19 cellular contexts compared by ENCODE assay signal in the genomic region with DNA sequence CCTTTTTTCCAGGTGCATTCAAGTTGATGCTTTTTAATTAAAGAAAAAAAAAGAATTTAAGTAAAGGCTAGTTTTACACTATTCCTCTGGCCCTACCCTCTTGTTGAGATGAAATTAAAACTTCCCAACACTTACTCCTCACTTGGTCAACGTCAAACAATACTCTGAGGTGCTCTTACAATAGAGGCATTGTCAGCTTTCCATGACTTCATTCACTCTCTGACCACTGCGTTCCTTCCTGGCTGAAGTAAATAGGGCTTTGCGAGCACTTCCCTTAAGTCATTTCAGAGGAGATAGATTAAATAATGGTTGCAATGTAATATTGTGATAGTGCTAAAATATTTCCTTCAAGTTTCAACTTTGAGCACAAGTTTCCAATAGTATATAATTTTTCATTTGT.
"Had no signal": no experiment of that assay in that cellular context is flagged by ENCODE, and none has a peak within 500 bp of the region (broad histone marks: within the 10 kb centered on the region; RNA-seq: fewer than 3 reads in every experiment).

No MANE protein-coding gene starts in this region.

- H3K9ac ChIP-seq: parathyroid adenoma had no signal

- H3K36me3 ChIP-seq: brain microvascular endothelial cell, tibial nerve, uterus had no signal

- ATAC-seq: activated CD4-positive, alpha-beta T cell treated with anti-CD3 and anti-CD28 coated beads for 36 hours; activated T-helper 17 cell treated with anti-CD3 and anti-CD28 coated beads, Interleukin-2, amount 50 U/mL, for 72 hours; esophagus mucosa; natural killer cell treated with Interleukin-12 subunit alpha and Interleukin-12 subunit beta and Interleukin-15 and Interleukin-18, amount 100 ng/mL, for 72 hours; stimulated activated naive CD8-positive, alpha-beta T cell treated with anti-CD3 and anti-CD28 coated beads, Interleukin-15, Interleukin-2, amounts not matched to agents 100 U/mL and 50 U/mL, for 24 hours; WTC11 had no signal

- H3K27me3 ChIP-seq: brain microvascular endothelial cell, tibial nerve, uterus had no signal

- H2AFZ ChIP-seq: parathyroid adenoma had no signal

- H3K9me3 ChIP-seq: tibial nerve, uterus had no signal

- H3K4me3 ChIP-seq: coronary artery, tibial nerve, uterus had no signal

- H3K4me1 ChIP-seq: parathyroid adenoma, tibial nerve, uterus had no signal

- DNase-seq: activated CD4-positive, alpha-beta T cell treated with anti-CD3 and anti-CD28 coated beads for 36 hours; activated CD4-positive, alpha-beta T cell treated with anti-CD3 and anti-CD28 coated beads, Interleukin-2, amount 50 U/mL, for 48 hours; activated naive CD4-positive, alpha-beta T cell treated with Interleukin-2 at 50 U/mL for 16 hours; activated naive CD8-positive, alpha-beta T cell treated with anti-CD3 and anti-CD28 coated beads, Interleukin-2, amount 10 ng/mL, durations not matched to agents 7 days and 5 days; activated T-cell treated with anti-CD3 and anti-CD28 coated beads for 4 hours; amygdala; brain microvascular endothelial cell; stimulated activated CD4-positive, alpha-beta T cell treated with anti-CD3 and anti-CD28 coated beads, Interleukin-12 subunit alpha, Interleukin-12 subunit beta, amount 100 ng/mL, for 4 hours; stimulated activated CD4-positive, alpha-beta T cell treated with anti-CD3 and anti-CD28 coated beads, Interleukin-1b, Interleukin-23, amount 100 ng/mL, for 48 hours; stimulated activated naive CD8-positive, alpha-beta T cell treated with anti-CD3 and anti-CD28 coated beads, Interleukin-15, Interleukin-2, amounts not matched to agents 100 U/mL and 50 U/mL, for 24 hours; SW 1271; uterus had no signal

- H3K27ac ChIP-seq: brain microvascular endothelial cell, coronary artery, parathyroid adenoma, tibial nerve, uterus had no signal

- H3K79me2 ChIP-seq: parathyroid adenoma had no signal
